In genomic region chr12:69345077-69345476, GRCh38 we compare ENCODE assay signal across 19 cellular contexts. TPM values are rescaled to one million over a fixed set of nuclear protein-coding genes. Genes with fewer than 3 reads are reported as not detected.
"Had no signal": no experiment of that assay in that cellular context is flagged by ENCODE, and none has a peak within 500 bp of the region (broad histone marks: within the 10 kb centered on the region; RNA-seq: fewer than 3 reads in every experiment).

No MANE protein-coding gene starts in this region.

- H3K9me3 ChIP-seq: SJSA1 had no signal

- FAIRE-seq: RCC 7860 had no signal

- H3K4me2 ChIP-seq: KMS-11 had no signal

- H3K9ac ChIP-seq: KMS-11 had no signal

- H3K27ac ChIP-seq: KMS-11, SJSA1, SK-N-MC had no signal

- DNase-seq: IMR-90, Kasumi-1, MM.1S, NCI-H1092 treated with DMSO at 0.1 percent for 48 hours, NCI-H1436, NCI-H187, NCI-H2029, NCI-H2081 treated with DMSO at 0.1 percent for 48 hours, NCI-H2227 treated with DMSO at 0.1 percent for 48 hours, NCI-H524, NCI-H774, Right ventricle myocardium superior, RPMI8226, SIG-M5 had no signal

- H3K4me3 ChIP-seq: SJSA1, SK-N-MC had no signal

- H3K36me3 ChIP-seq: SJSA1 had no signal

- H3K4me1 ChIP-seq: SJSA1 had no signal

RNA-seq across cellular contexts. Expression of gene LYZ, which starts 3.1 kb away (rescaled TPM):
- total RNA-seq: IMR-90, M059J, SJSA1 had no signal
- polyA plus RNA-seq: IMR-90 had no signal
